ENCODE assay signal across 30 cellular contexts in genomic region chr9:92059669-92060068, GRCh38.
"Had no signal": no experiment of that assay in that cellular context is flagged by ENCODE, and none has a peak within 500 bp of the region (broad histone marks: within the 10 kb centered on the region; RNA-seq: fewer than 3 reads in every experiment).

No MANE protein-coding gene starts in this region.

- H3K27me3 Mint-ChIP-seq: activated CD4-positive, alpha-beta T cell treated with anti-CD3 and anti-CD28 coated beads for 36 hours; activated CD4-positive, alpha-beta T cell treated with anti-CD3 and anti-CD28 coated beads, Interleukin-2, amount 10 ng/mL, durations not matched to agents 7 days and 5 days; activated naive CD4-positive, alpha-beta T cell treated with anti-CD3 and anti-CD28 coated beads, Interleukin-2, amount 50 U/mL, for 24 hours; activated naive CD8-positive, alpha-beta T cell treated with anti-CD3 and anti-CD28 coated beads, Interleukin-2, amount 10 ng/mL, durations not matched to agents 7 days and 5 days; activated T-cell treated with anti-CD3 and anti-CD28 coated beads, Interleukin-2, amount 50 U/mL, for 24 hours had no signal

- DNase-seq: activated CD4-positive, alpha-beta T cell treated with anti-CD3 and anti-CD28 coated beads for 36 hours; activated CD4-positive, alpha-beta T cell treated with anti-CD3 and anti-CD28 coated beads, Interleukin-2, amount 10 ng/mL, durations not matched to agents 7 days and 5 days; activated CD4-positive, alpha-beta T cell treated with anti-CD3 and anti-CD28 coated beads, Interleukin-2, amount 50 U/mL, for 48 hours; activated CD8-positive, alpha-beta T cell treated with anti-CD3 and anti-CD28 coated beads, Interleukin-2, amount 10 ng/mL, durations not matched to agents 7 days and 5 days; activated gamma-delta T cell; activated naive CD4-positive, alpha-beta T cell treated with Interleukin-2 at 50 U/mL for 16 hours; activated naive CD8-positive, alpha-beta T cell treated with anti-CD3 and anti-CD28 coated beads, Interleukin-2, amount 10 ng/mL, durations not matched to agents 7 days and 5 days; activated T-cell treated with anti-CD3 and anti-CD28 coated beads, Interleukin-2, amount 50 U/mL, for 24 hours; amygdala; Karpas-422; KBM-7; MG63; NCI-H1048; NCI-H1105 treated with DMSO at 0.1 percent for 48 hours; NCI-H1436; NCI-H1694; NCI-H2081 treated with DMSO at 0.1 percent for 48 hours; NCI-H345; NCI-H524 treated with DMSO at 0.1 percent for 48 hours; NK-92 treated with Interleukin-12 subunit alpha and Interleukin-12 subunit beta, amount 100 ng/mL, for 24 hours; PC-3; SHP77; SJCRH30 had no signal

- H3K27me3 ChIP-seq: ascending aorta, cardiac muscle cell, MG63, SJCRH30 had no signal

- H3K4me1 ChIP-seq: ascending aorta, SJCRH30 had no signal

- H3K4me3 Mint-ChIP-seq: activated CD4-positive, alpha-beta T cell treated with anti-CD3 and anti-CD28 coated beads for 36 hours; activated CD4-positive, alpha-beta T cell treated with anti-CD3 and anti-CD28 coated beads, Interleukin-2, amount 10 ng/mL, durations not matched to agents 7 days and 5 days; activated CD8-positive, alpha-beta T cell treated with anti-CD3 and anti-CD28 coated beads, Interleukin-2, amount 10 ng/mL, durations not matched to agents 7 days and 5 days; activated naive CD4-positive, alpha-beta T cell treated with anti-CD3 and anti-CD28 coated beads, Interleukin-2, amount 50 U/mL, for 24 hours; activated naive CD8-positive, alpha-beta T cell treated with anti-CD3 and anti-CD28 coated beads, Interleukin-2, amount 10 ng/mL, durations not matched to agents 7 days and 5 days; activated T-cell treated with anti-CD3 and anti-CD28 coated beads, Interleukin-2, amount 50 U/mL, for 24 hours; WTC11 had no signal

- H3K27ac Mint-ChIP-seq: activated CD4-positive, alpha-beta T cell treated with anti-CD3 and anti-CD28 coated beads for 36 hours; activated CD4-positive, alpha-beta T cell treated with anti-CD3 and anti-CD28 coated beads, Interleukin-2, amount 10 ng/mL, durations not matched to agents 7 days and 5 days; activated CD8-positive, alpha-beta T cell treated with anti-CD3 and anti-CD28 coated beads, Interleukin-2, amount 10 ng/mL, durations not matched to agents 7 days and 5 days; activated naive CD4-positive, alpha-beta T cell treated with anti-CD3 and anti-CD28 coated beads, Interleukin-2, amount 50 U/mL, for 24 hours; activated naive CD8-positive, alpha-beta T cell treated with anti-CD3 and anti-CD28 coated beads, Interleukin-2, amount 10 ng/mL, durations not matched to agents 7 days and 5 days; activated T-cell treated with anti-CD3 and anti-CD28 coated beads, Interleukin-2, amount 50 U/mL, for 24 hours; activated T-helper 2 cell treated with anti-CD3 and anti-CD28 coated beads, Interferon-gamma antibody, Interleukin-2, Interleukin-4, amounts not matched to agents 10 μg/mL and 5 μg/mL and 100 μg/mL, durations not matched to agents 14 hours and 24 hours and 36 hours had no signal

- ATAC-seq: activated CD4-positive, alpha-beta T cell treated with anti-CD3 and anti-CD28 coated beads for 36 hours; activated CD4-positive, CD25-positive, alpha-beta regulatory T cell treated with anti-CD3 and anti-CD28 coated beads, Interleukin-2, amount 50 U/mL, for 24 hours; activated CD8-positive, alpha-beta T cell treated with anti-CD3 and anti-CD28 coated beads, Interleukin-2, amount 10 ng/mL, durations not matched to agents 7 days and 5 days; PC-3; WTC11 had no signal

- H3K27ac ChIP-seq: ascending aorta, cardiac muscle cell, SJCRH30, SK-N-MC had no signal

- H3K4me3 ChIP-seq: ascending aorta, cardiac muscle cell, MG63, SJCRH30, SK-N-MC had no signal
